Comparison of ENCODE assay signal across 8 cellular contexts in genomic region chr10:110007701-110008517, GRCh38. TPM values are rescaled to one million over a fixed set of nuclear protein-coding genes. Genes with fewer than 3 reads are reported as not detected.
A peak's percentile ranks its signal among the peaks of the same experiment; 100 is the strongest.
DNase-seq lines count a peak whose midpoint lies in the region; ATAC-seq, FAIRE-seq and TF ChIP-seq lines count a peak whose summit lies in the region.

ADD3 (plus strand) TSS chr10:110007984; CDS start chr10:110100654, 92,670 bp downstream.

- H3F3A ChIP-seq in OCI-LY1 (ENCODE audit: insufficient read depth, low read length): no peaks in the 10 kb centered on the region

- peak within 1 kb of the TSS; percentile 76 for H2AFZ ChIP-seq in OCI-LY1 (ENCODE audit: low read length)
- peak within 1 kb of the TSS; percentile 95 for H2AFZ ChIP-seq in endothelial cell of umbilical vein (ENCODE audit: low read depth, low read length)

- peak; percentile 80 for FAIRE-seq in endothelial cell of umbilical vein (lab: Jason Lieb, UNC)

- H3K79me2 ChIP-seq in OCI-LY1 (ENCODE audit: insufficient read depth, low read length) (peaks cover 41% of the 10 kb centered on the region), endothelial cell of umbilical vein (ENCODE audit: control insufficient read depth, insufficient read depth, low read length) (peaks cover 12% of the 10 kb centered on the region)

- no peak for TF ChIP-seq CTCF in OCI-LY1 (IDR thresholded peaks at IDR 0.05; ENCODE audit: low read length)
- no peak for TF ChIP-seq CTCF in endothelial cell of umbilical vein (IDR thresholded peaks at IDR 0.05; ENCODE audit: extremely low read depth in 1 of 2, insufficient read depth in 1 of 2, low read depth in 1 of 2, low read length in 2 of 2)

- H3K36me3 ChIP-seq in OCI-LY1 (ENCODE audit: insufficient read depth, low read length): no peaks in the 10 kb centered on the region
- no peaks in the 10 kb centered on the region for H3K36me3 ChIP-seq in endothelial cell of umbilical vein (ENCODE audit: control insufficient read depth in 2 of 2, extremely low read depth in 1 of 2, insufficient read depth in 2 of 2, low read length in 2 of 2)

- POLR2A ChIA-PET in endothelial cell of umbilical vein (lab: Charles Lee): interaction anchor here (0.6 to 1.4 kb wide), 6 partner anchors 17 to 911 kb away, joined by 3 to 7 read pairs (median 3); partner anchors contain the start of gene BBIP1

- no peaks in the 10 kb centered on the region for H3K9me1 ChIP-seq in endothelial cell of umbilical vein (replicated peaks; ENCODE audit: control insufficient read depth, extremely low read depth, insufficient read depth, low read length)

- H3K9ac ChIP-seq in OCI-LY1 (ENCODE audit: low read length): peak within 1 kb of the TSS; percentile 80
- peak within 1 kb of the TSS; percentile 69 for H3K9ac ChIP-seq in endothelial cell of umbilical vein (replicated peaks; ENCODE audit: extremely low read depth, insufficient read depth, low read length)

- dilution Hi-C loops in endothelial cell of umbilical vein (cut with MboI; ENCODE audit: extremely low pct_ligation_motif_present, low sequenced_read_pairs): no loop called here

- H3K27ac ChIP-seq in OCI-LY1 (ENCODE audit: low read depth, low read length, poor library complexity, severe bottlenecking): peak within 1 kb of the TSS; percentile 81
- H3K27ac ChIP-seq in endothelial cell of umbilical vein (ENCODE audit: insufficient read depth, low read depth, low read length): peak within 1 kb of the TSS; percentile 30

- H3K9me2 ChIP-seq in OCI-LY1 (ENCODE audit: low read depth, low read length): no peaks in the 10 kb centered on the region

- H3K4me3 ChIP-seq in OCI-LY1 (ENCODE audit: low read depth, low read length, poor library complexity, severe bottlenecking): peak within 1 kb of the TSS; percentile 93
- H3K4me3 ChIP-seq in endothelial cell of umbilical vein (replicated peaks in 1 of 3; ENCODE audit: insufficient read depth in 1 of 3, low read depth in 1 of 3, low read length in 3 of 3): peak within 1 kb of the TSS; percentile 71 to 99 (median 88)

- TF ChIP-seq POLR2A in endothelial cell of umbilical vein (IDR thresholded peaks at IDR 0.05; ENCODE audit: low read depth, low read length): peak; percentile 57

- BruUV-seq in endothelial cell of umbilical vein (replicated peaks; lab: Mats Ljungman, UMichigan): no TSS peak

- H3K4me2 ChIP-seq in OCI-LY1 (ENCODE audit: low read length) (peak within 1 kb of the TSS; percentile 96), endothelial cell of umbilical vein (ENCODE audit: insufficient read depth, low read length) (peak within 1 kb of the TSS; percentile 48)

- no peaks in the 10 kb centered on the region for H3K9me3 ChIP-seq in OCI-LY1 (ENCODE audit: low read length)
- no peaks in the 10 kb centered on the region for H3K9me3 ChIP-seq in endothelial cell of umbilical vein (replicated peaks; ENCODE audit: control insufficient read depth, insufficient read depth, low read length)

- CTCF ChIA-PET in endothelial cell of umbilical vein (lab: Charles Lee): interaction anchor here (0.7 to 4.8 kb wide), 15 partner anchors 8 to 516 kb away, joined by 3 to 50 read pairs (median 3); no protein-coding TSS in a partner anchor

- H4K20me1 ChIP-seq in OCI-LY1 (ENCODE audit: insufficient read depth, low read length) (no peaks in the 10 kb centered on the region), endothelial cell of umbilical vein (replicated peaks; ENCODE audit: control insufficient read depth, extremely low read depth, insufficient read depth, low read length) (peaks cover 3% of the 10 kb centered on the region)

- no peaks in the 10 kb centered on the region for H3K27me3 ChIP-seq in OCI-LY1 (ENCODE audit: insufficient read depth, low read length)
- peaks cover 0 to 4% of the 10 kb centered on the region in 2 experiments for H3K27me3 ChIP-seq in endothelial cell of umbilical vein (ENCODE audit: control insufficient read depth in 2 of 2, insufficient read depth in 2 of 2, low read length in 2 of 2)

- intact Hi-C loops in endothelial cell of umbilical vein (cut with micrococcal nuclease): loop anchor here (1.0 to 2.0 kb wide), 13 partner anchors 27 to 219 kb away; partner anchors contain the start of gene XPNPEP1

- ATAC-seq in GM19468 (IDR thresholded peaks at IDR 0.05; ENCODE audit: extremely low read depth, unreplicated experiment): peak; percentile 33

- H3K4me1 ChIP-seq in OCI-LY1 (ENCODE audit: insufficient read depth, low read length, severe bottlenecking) (peaks cover 61% of the 10 kb centered on the region), endothelial cell of umbilical vein (ENCODE audit: control insufficient read depth, extremely low read depth, insufficient read depth, low read length) (peaks cover 18% of the 10 kb centered on the region)

- DNase-seq in COR-L47 (lab: John Stamatoyannopoulos, UW) (peak; percentile 45), HS-5 (ENCODE audit: low read depth) (peak; percentile 42), activated T-cell treated with anti-CD3 and anti-CD28 coated beads for 1 hour (ENCODE audit: low read depth) (peak; percentile 92), endothelial cell of umbilical vein (ENCODE audit: low read depth, low spot score) (peak; percentile 91), middle frontal gyrus (ENCODE audit: extremely low spot score, low spot score) (peak; percentile 90)
- DNase-seq in stimulated activated CD8-positive, alpha-beta memory T cell treated with anti-CD3 and anti-CD28 coated beads, Interleukin-2, amount 100 ng/mL, for 48 hours (ENCODE audit: low read depth in 2 of 2): peak; percentile 91 to 92

TF ChIP-seq in endothelial cell of umbilical vein, 7 proteins besides CTCF, POLR2A, EP300 and RAD21:
- no peak for TF ChIP-seq JUN (IDR thresholded peaks at IDR 0.05; ENCODE audit: borderline replicate concordance, insufficient read depth, insufficient read length, low read depth)
- no peak for TF ChIP-seq EZH2 (IDR thresholded peaks at IDR 0.05; ENCODE audit: borderline replicate concordance, low read depth, low read length, severe bottlenecking)
- no peak for TF ChIP-seq MAX (IDR thresholded peaks at IDR 0.05; ENCODE audit: insufficient read depth, insufficient read length)
- no peak for TF ChIP-seq GATA2 (IDR thresholded peaks at IDR 0.05; ENCODE audit: insufficient read depth, insufficient read length, low read depth, low read length)
- no peak for TF ChIP-seq MYC (IDR thresholded peaks at IDR 0.05; ENCODE audit: low read depth, low read length)
- TF ChIP-seq POLR2AphosphoS5 (IDR thresholded peaks at IDR 0.05; ENCODE audit: insufficient read depth, low read depth, low read length): peak; percentile 14
- TF ChIP-seq FOS (IDR thresholded peaks at IDR 0.05; ENCODE audit: borderline replicate concordance, insufficient read depth, low read length): no peak

RNA-seq across cellular contexts. Expression of gene ADD3, which starts in this region (rescaled TPM):
- total RNA-seq in endothelial cell of umbilical vein: 52.3 and 55.2 TPM in 2 replicates
- polyA plus RNA-seq in endothelial cell of umbilical vein: 14.9 and 18.2 TPM in 2 replicates
- 75.4 and 189 TPM in 2 replicates for polyA plus RNA-seq in endothelial cell of umbilical vein (2011; cell fraction: cytosol; rRNA removed)
- 157 and 300 TPM in 2 replicates for polyA plus RNA-seq in endothelial cell of umbilical vein (2011; cell fraction: nucleus; rRNA removed)
- polyA plus RNA-seq in endothelial cell of umbilical vein (2012): 57.6 and 68.2 TPM in 2 replicates
- 67.0 and 78.2 TPM in 2 replicates for polyA minus RNA-seq in endothelial cell of umbilical vein
- 31.3 TPM for polyA minus RNA-seq in endothelial cell of umbilical vein (2011; cell fraction: cytosol; rRNA and poly(A)+ RNA removed)
- 87.6 and 106 TPM in 2 replicates for polyA minus RNA-seq in endothelial cell of umbilical vein (2011; cell fraction: nucleus; rRNA and poly(A)+ RNA removed)

Comparison
In these comparisons a context has a peak if more than half of its experiments do, and no peak if none do; other contexts are left out.
1. Peak in every context shown above with its lines: DNase-seq, ATAC-seq, H3K4me3 ChIP-seq and H3K27ac ChIP-seq.
2. DNase-seq: peak in every context shown above with its lines; median percentile 92 in activated T-cell treated with anti-CD3 and anti-CD28 coated beads for 1 hour; 92 in stimulated activated CD8-positive, alpha-beta memory T cell treated with anti-CD3 and anti-CD28 coated beads, Interleukin-2, amount 100 ng/mL, for 48 hours; 91 in endothelial cell of umbilical vein; 90 in middle frontal gyrus; 45 in COR-L47; 42 in HS-5.